Comparison of ENCODE assay signal across 10 cellular contexts in genomic region chr6:134720353-134721094, GRCh38.
DNase-seq lines count a peak whose midpoint lies in the region; ATAC-seq and TF ChIP-seq lines count a peak whose summit lies in the region.
"Had no signal": no experiment of that assay in that cellular context is flagged by ENCODE, and none has a peak within 500 bp of the region (broad histone marks: within the 10 kb centered on the region; RNA-seq: fewer than 3 reads in every experiment).

No MANE protein-coding gene starts in this region.

- H3K36me3 ChIP-seq in adrenal gland (replicated peaks in 1 of 2) (no peaks in the 10 kb centered on the region), right atrium auricular region (no peaks in the 10 kb centered on the region), sigmoid colon (no peaks in the 10 kb centered on the region), smooth muscle cell (ENCODE audit: low read depth) (no peaks in the 10 kb centered on the region)

- no peaks in the 10 kb centered on the region for H3K9me3 Mint-ChIP-seq in activated CD8-positive, alpha-beta T cell treated with anti-CD3 and anti-CD28 coated beads, Interleukin-2, amount 10 ng/mL, durations not matched to agents 7 days and 5 days (ENCODE audit: insufficient read depth)
- H3K9me3 Mint-ChIP-seq: CD4-positive, CD25-positive, alpha-beta regulatory T cell had no signal

- H3K4me1 ChIP-seq in adrenal gland (replicated peaks in 1 of 2) (peaks cover 19 to 62% of the 10 kb centered on the region in 2 donors), right atrium auricular region (peaks cover 0 to 36% of the 10 kb centered on the region in 2 donors), sigmoid colon (peaks cover 0 to 29% (median 19%) of the 10 kb centered on the region in 4 donors), smooth muscle cell (ENCODE audit: low read depth) (no peaks in the 10 kb centered on the region)

- H3K4me1 Mint-ChIP-seq in activated CD8-positive, alpha-beta T cell treated with anti-CD3 and anti-CD28 coated beads, Interleukin-2, amount 10 ng/mL, durations not matched to agents 7 days and 5 days (ENCODE audit: low read depth): no peaks in the 10 kb centered on the region
- H3K4me1 Mint-ChIP-seq: CD4-positive, CD25-positive, alpha-beta regulatory T cell had no signal

- peak overlapping the region in 3 of 5 donors; percentile 41 to 77 (median 63) for H3K27ac ChIP-seq in adrenal gland
- H3K27ac ChIP-seq in right atrium auricular region: peak overlapping the region; percentile 25 to 54
- H3K27ac ChIP-seq in sigmoid colon: peak overlapping the region; percentile 37 to 47 (median 40)
- no peak overlapping the region for H3K27ac ChIP-seq in smooth muscle cell (ENCODE audit: low read depth)
- H3K27ac ChIP-seq: KMS-11 had no signal

- TF ChIP-seq POLR2A in adrenal gland (IDR thresholded peaks at IDR 0.05) (no peak), sigmoid colon (IDR thresholded peaks at IDR 0.05) (no peak)

- no peak for ATAC-seq in activated CD8-positive, alpha-beta T cell treated with anti-CD3 and anti-CD28 coated beads, Interleukin-2, amount 10 ng/mL, durations not matched to agents 7 days and 5 days

- H3K4me3 Mint-ChIP-seq in activated CD8-positive, alpha-beta T cell treated with anti-CD3 and anti-CD28 coated beads, Interleukin-2, amount 10 ng/mL, durations not matched to agents 7 days and 5 days: no peak overlapping the region
- H3K4me3 Mint-ChIP-seq: CD4-positive, CD25-positive, alpha-beta regulatory T cell had no signal

- H3K9me3 ChIP-seq in adrenal gland (replicated peaks in 1 of 3): no peaks in the 10 kb centered on the region
- H3K9me3 ChIP-seq in right atrium auricular region: no peaks in the 10 kb centered on the region
- no peaks in the 10 kb centered on the region for H3K9me3 ChIP-seq in sigmoid colon
- no peaks in the 10 kb centered on the region for H3K9me3 ChIP-seq in smooth muscle cell (replicated peaks; ENCODE audit: low read depth)

- H4K20me1 ChIP-seq in smooth muscle cell (ENCODE audit: low read depth): no peaks in the 10 kb centered on the region

- H3K9ac ChIP-seq in smooth muscle cell (ENCODE audit: low read depth): no peak overlapping the region
- H3K9ac ChIP-seq: KMS-11 had no signal

- CTCF ChIA-PET in activated CD8-positive, alpha-beta T cell treated with anti-CD3 and anti-CD28 coated beads, Interleukin-2, amount 10 ng/mL, durations not matched to agents 7 days and 5 days (lab: Charles Lee): no interaction called here

- POLR2A ChIA-PET in activated CD8-positive, alpha-beta T cell treated with anti-CD3 and anti-CD28 coated beads, Interleukin-2, amount 10 ng/mL, durations not matched to agents 7 days and 5 days (lab: Charles Lee): no interaction called here

- H3F3A ChIP-seq in smooth muscle cell (ENCODE audit: low read depth): no peaks in the 10 kb centered on the region

- H3K4me2 ChIP-seq in smooth muscle cell: no peak overlapping the region
- H3K4me2 ChIP-seq: KMS-11 had no signal

- H2AFZ ChIP-seq in smooth muscle cell (ENCODE audit: low read depth): no peak overlapping the region

- H3K27me3 Mint-ChIP-seq in activated CD8-positive, alpha-beta T cell treated with anti-CD3 and anti-CD28 coated beads, Interleukin-2, amount 10 ng/mL, durations not matched to agents 7 days and 5 days (ENCODE audit: low read depth): peaks cover 6% of the 10 kb centered on the region

- H3K4me3 ChIP-seq in adrenal gland (no peak overlapping the region), right atrium auricular region (no peak overlapping the region), sigmoid colon (no peak overlapping the region), smooth muscle cell (no peak overlapping the region)

- 28 to 35% (median 32%) methylated on average over 5 of the region's 5 CpGs for WGBS in adrenal gland, 4 donors
- WGBS in sigmoid colon, 2 donors: 55 to 74% methylated on average over 5 of the region's 5 CpGs
- WGBS in smooth muscle cell (ENCODE audit: low lambda C conversion rate): 67% methylated on average over 5 of the region's 5 CpGs

- no peak for TF ChIP-seq EP300 in sigmoid colon (IDR thresholded peaks at IDR 0.05)

- intact Hi-C loops in adrenal gland (cut with DNase I) (no loop called here), sigmoid colon (cut with DNase I) (no loop called here)

- no peaks in the 10 kb centered on the region for H3K79me2 ChIP-seq in smooth muscle cell (ENCODE audit: low read depth)

- no peak for TF ChIP-seq CTCF in adrenal gland (IDR thresholded peaks at IDR 0.05)
- no peak for TF ChIP-seq CTCF in right atrium auricular region (IDR thresholded peaks at IDR 0.05)
- TF ChIP-seq CTCF in sigmoid colon (IDR thresholded peaks at IDR 0.05): no peak
- no peak for TF ChIP-seq CTCF in smooth muscle cell (IDR thresholded peaks at IDR 0.05; ENCODE audit: borderline replicate concordance, insufficient read depth, poor library complexity, severe bottlenecking)

- H3K36me3 Mint-ChIP-seq in activated CD8-positive, alpha-beta T cell treated with anti-CD3 and anti-CD28 coated beads, Interleukin-2, amount 10 ng/mL, durations not matched to agents 7 days and 5 days (ENCODE audit: low read depth): no peaks in the 10 kb centered on the region
- H3K36me3 Mint-ChIP-seq: CD4-positive, CD25-positive, alpha-beta regulatory T cell had no signal

- peak; percentile 94 for DNase-seq in CD1c-positive myeloid dendritic cell (ENCODE audit: extremely low spot score)
- peak; percentile 29 to 71 (median 42) for DNase-seq in adrenal gland
- DNase-seq in right atrium auricular region (ENCODE audit: low spot score): no peak
- no peak for DNase-seq in sigmoid colon
- DNase-seq in smooth muscle cell (lab: John Stamatoyannopoulos, UW; ENCODE audit: unreplicated experiment): no peak
- no peak for DNase-seq in HuH-7 (ENCODE audit: low spot score)
- no peak for DNase-seq in activated CD8-positive, alpha-beta T cell treated with anti-CD3 and anti-CD28 coated beads, Interleukin-2, amount 10 ng/mL, durations not matched to agents 7 days and 5 days
- DNase-seq in DMS53 (lab: John Stamatoyannopoulos, UW): no peak
- DNase-seq: CD4-positive, CD25-positive, alpha-beta regulatory T cell had no signal

- H3K27ac Mint-ChIP-seq in activated CD8-positive, alpha-beta T cell treated with anti-CD3 and anti-CD28 coated beads, Interleukin-2, amount 10 ng/mL, durations not matched to agents 7 days and 5 days: no peak overlapping the region
- H3K27ac Mint-ChIP-seq: CD4-positive, CD25-positive, alpha-beta regulatory T cell had no signal

- H3K27me3 ChIP-seq in adrenal gland (no peaks in the 10 kb centered on the region), right atrium auricular region (no peaks in the 10 kb centered on the region), sigmoid colon (no peaks in the 10 kb centered on the region), smooth muscle cell (ENCODE audit: low read depth) (no peaks in the 10 kb centered on the region)

Comparison
In these comparisons a context has a peak if more than half of its experiments do, and no peak if none do; other contexts are left out.
1. DNase-seq: peak in CD1c-positive myeloid dendritic cell (single experiment) and adrenal gland (7 of 7); none in right atrium auricular region (single experiment), sigmoid colon (single experiment), smooth muscle cell (single experiment), HuH-7 (single experiment), activated CD8-positive, alpha-beta T cell treated with anti-CD3 and anti-CD28 coated beads, Interleukin-2, amount 10 ng/mL, durations not matched to agents 7 days and 5 days (single experiment) and DMS53 (single experiment).